8 cellular contexts compared by ENCODE assay signal in the genomic region with DNA sequence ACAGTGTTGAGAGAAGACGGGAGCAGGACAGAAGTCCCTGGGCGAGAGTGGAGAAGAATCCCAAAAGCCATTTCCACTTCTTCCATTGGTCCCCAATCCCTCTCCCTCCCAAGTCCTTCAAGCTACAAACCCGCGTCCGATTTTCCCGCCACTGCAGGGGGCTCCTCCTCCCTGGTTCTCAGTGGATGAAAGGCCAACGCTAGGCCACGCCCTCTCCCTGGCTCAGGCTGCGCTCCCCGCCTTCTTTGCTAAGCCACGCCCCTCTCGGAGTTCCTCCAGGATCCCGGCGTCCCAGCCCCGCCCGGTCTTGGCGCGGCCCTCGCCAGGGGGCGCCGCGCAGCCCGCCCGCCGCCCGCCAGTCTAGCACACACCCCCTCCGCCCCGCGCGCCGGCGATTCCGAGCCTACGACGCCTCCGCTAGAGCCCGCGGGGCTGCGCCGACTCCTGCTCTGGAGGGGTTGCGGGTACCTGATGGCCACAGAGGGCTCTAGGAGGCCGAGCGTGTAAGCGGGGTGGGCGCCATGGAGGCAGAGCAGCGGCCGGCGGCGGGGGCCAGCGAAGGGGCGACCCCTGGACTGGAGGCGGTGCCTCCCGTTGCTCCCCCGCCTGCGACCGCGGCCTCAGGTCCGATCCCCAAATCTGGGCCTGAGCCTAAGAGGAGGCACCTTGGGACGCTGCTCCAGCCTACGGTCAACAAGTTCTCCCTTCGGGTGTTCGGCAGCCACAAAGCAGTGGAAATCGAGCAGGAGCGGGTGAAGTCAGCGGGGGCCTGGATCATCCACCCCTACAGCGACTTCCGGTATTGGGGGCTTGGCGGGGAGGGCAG. TPM values are rescaled to one million over a fixed set of nuclear protein-coding genes. Genes with fewer than 3 reads are reported as not detected.
A peak's percentile ranks its signal among the peaks of the same experiment; 100 is the strongest.
DNase-seq lines count a peak whose midpoint lies in the region; ATAC-seq and TF ChIP-seq lines count a peak whose summit lies in the region.

A gene (plus strand): TSS at position 394 of the 826 bp plus-strand sequence. CDS start 128 bp downstream, at position 522.

- intact Hi-C loops in adrenal gland (cut with DNase I) (loop anchor here in 1 of 2 donors (5.0 to 10.0 kb wide), 2 partner anchors 45 to 318 kb away; a partner anchor contains a TSS), left cardiac atrium (cut with DNase I) (loop anchor here in 1 of 2 donors (5.0 kb wide), 1 partner anchor 45 kb away; a partner anchor contains a TSS), posterior vena cava (cut with DNase I) (loop anchor here (5.0 kb wide), 1 partner anchor 45 kb away; a partner anchor contains a TSS)

- TF ChIP-seq CTCF in GM12874 (IDR thresholded peaks at IDR 0.05; ENCODE audit: insufficient read depth, low read depth, low read length): peak; percentile 70
- TF ChIP-seq CTCF in adrenal gland (IDR thresholded peaks at IDR 0.05): peak in 4 of 6 experiments; percentile 27 to 70 (median 62)
- TF ChIP-seq CTCF in upper lobe of left lung (IDR thresholded peaks at IDR 0.05): peak; percentile 53 to 89 (median 80)

- WGBS in adrenal gland, 4 donors: 0 to 2% (median 1%) methylated on average over 10 to 68 of the region's 68 CpGs
- WGBS in upper lobe of left lung, 2 donors: 2% methylated on average over 18 to 59 of the region's 68 CpGs

- H3K27me3 ChIP-seq in adrenal gland: no peaks in the 10 kb centered on the region
- H3K27me3 ChIP-seq in upper lobe of left lung: no peaks in the 10 kb centered on the region

- TF ChIP-seq POLR2A in adrenal gland (IDR thresholded peaks at IDR 0.05) (no peak), upper lobe of left lung (IDR thresholded peaks at IDR 0.05) (no peak)

- peak within 1 kb of the TSS; percentile 38 to 82 (median 66) for H3K4me3 ChIP-seq in adrenal gland
- H3K4me3 ChIP-seq in upper lobe of left lung: peak within 1 kb of the TSS; percentile 67 to 88 (median 71)

- DNase-seq in NCI-H146 (lab: John Stamatoyannopoulos, UW): peak; percentile 98
- DNase-seq in T follicular helper cell (ENCODE audit: low read depth): peak; percentile 85
- peak; percentile 97 to 99 (median 99) for DNase-seq in adrenal gland
- peak; percentile 99 for DNase-seq in left cardiac atrium
- DNase-seq in posterior vena cava (ENCODE audit: low spot score): peak; percentile 99
- peak; percentile 97 to 99 for DNase-seq in upper lobe of left lung

- no peaks in the 10 kb centered on the region for H3K9me3 ChIP-seq in adrenal gland (replicated peaks in 1 of 3)
- H3K9me3 ChIP-seq in upper lobe of left lung: no peaks in the 10 kb centered on the region

- H3K4me1 ChIP-seq in adrenal gland (replicated peaks in 1 of 2) (peaks cover 16 to 21% of the 10 kb centered on the region in 2 donors), upper lobe of left lung (peaks cover 17 to 34% (median 23%) of the 10 kb centered on the region in 4 donors)

- H3K36me3 ChIP-seq in adrenal gland (replicated peaks in 1 of 2) (no peaks in the 10 kb centered on the region), upper lobe of left lung (no peaks in the 10 kb centered on the region)

- TF ChIP-seq EP300 in upper lobe of left lung (IDR thresholded peaks at IDR 0.05): no peak

- H3K27ac ChIP-seq in adrenal gland (peak within 1 kb of the TSS in 2 of 5 donors; percentile 60 to 73), upper lobe of left lung (peak within 1 kb of the TSS in 3 of 4 donors; percentile 1 to 77 (median 64))

- peak; percentile 49 for ATAC-seq in HG02870 (IDR thresholded peaks at IDR 0.05; ENCODE audit: unreplicated experiment)
- peak; percentile 88 to 89 for ATAC-seq in left cardiac atrium
- ATAC-seq in upper lobe of left lung (ENCODE audit: low FRiP score in 2 of 2): peak; percentile 92 to 96

RNA-seq across cellular contexts. Expression of the gene that starts here (rescaled TPM):
- total RNA-seq in adrenal gland (1 to 10 TPM; 1.0 to 6.5 (median 3.7) TPM), left cardiac atrium (1 to 10 TPM in 1 of 2 donors, under 1 TPM in 1; 0.76 to 1.6 TPM), posterior vena cava (1 to 10 TPM; 1.4 to 1.5 TPM), upper lobe of left lung (1 to 10 TPM; 1.1 to 6.3 (median 2.6) TPM)
- polyA plus RNA-seq in adrenal gland: 10 to 100 TPM in 1 of 3 donors, 1 to 10 TPM in 2; 3.1 to 14.5 (median 6.2) TPM
